18 cellular contexts compared by ENCODE assay signal in genomic region chr4:175066923-175067627, GRCh38.
DNase-seq lines count a peak whose midpoint lies in the region; FAIRE-seq and TF ChIP-seq lines count a peak whose summit lies in the region.
"Had no signal": no experiment of that assay in that cellular context is flagged by ENCODE, and none has a peak within 500 bp of the region (broad histone marks: within the 10 kb centered on the region; RNA-seq: fewer than 3 reads in every experiment).

No MANE protein-coding gene starts in this region.

- peaks cover 3% of the 10 kb centered on the region for H3K9me3 ChIP-seq in astrocyte (ENCODE audit: insufficient read depth, low read depth, low read length)
- no peaks in the 10 kb centered on the region for H3K9me3 ChIP-seq in uterus
- H3K9me3 ChIP-seq in BE2C = no peaks in the 10 kb centered on the region
- H3K9me3 ChIP-seq: psoas muscle had no signal

- no peak overlapping the region for H3K9ac ChIP-seq in astrocyte (ENCODE audit: low read length)

- H3K27me3 ChIP-seq in astrocyte (ENCODE audit: insufficient read depth, low read length) = no peaks in the 10 kb centered on the region
- no peaks in the 10 kb centered on the region for H3K27me3 ChIP-seq in uterus
- H3K27me3 ChIP-seq in BE2C = no peaks in the 10 kb centered on the region

- TF ChIP-seq CTCF in astrocyte (IDR thresholded peaks at IDR 0.05; ENCODE audit: insufficient read depth, low read depth, low read length) = no peak
- no peak for TF ChIP-seq CTCF in uterus (IDR thresholded peaks at IDR 0.05)
- no peak for TF ChIP-seq CTCF in BE2C (IDR thresholded peaks at IDR 0.05; ENCODE audit: low read depth, low read length)

- FAIRE-seq in astrocyte (lab: Jason Lieb, UNC) = no peak
- FAIRE-seq: TTC549 had no signal

- H4K20me1 ChIP-seq in astrocyte (ENCODE audit: insufficient read depth, low read length) = no peaks in the 10 kb centered on the region

- intact Hi-C loops in uterus (cut with DNase I; ENCODE audit: low total_unique reads) (no loop called here), posterior cingulate gyrus (cut with DNase I) (no loop called here)

- H3K9me3 Mint-ChIP-seq in astrocyte (ENCODE audit: unreplicated experiment) = no peaks in the 10 kb centered on the region
- H3K9me3 Mint-ChIP-seq: activated naive CD8-positive, alpha-beta T cell treated with anti-CD3 and anti-CD28 coated beads for 36 hours; nephron progenitor cell had no signal

- no peaks in the 10 kb centered on the region for H3K4me1 ChIP-seq in astrocyte (ENCODE audit: insufficient read depth, low read length)
- peaks cover 0 to 6% of the 10 kb centered on the region in 2 donors for H3K4me1 ChIP-seq in uterus
- H3K4me1 ChIP-seq in BE2C = no peaks in the 10 kb centered on the region
- H3K4me1 ChIP-seq: psoas muscle had no signal

- H3K4me1 Mint-ChIP-seq in astrocyte (ENCODE audit: low read depth, unreplicated experiment) = peaks cover 18% of the 10 kb centered on the region
- H3K4me1 Mint-ChIP-seq: activated naive CD8-positive, alpha-beta T cell treated with anti-CD3 and anti-CD28 coated beads for 36 hours; nephron progenitor cell; stimulated activated effector memory CD8-positive, alpha-beta T cell treated with anti-CD3 and anti-CD28 coated beads, Interleukin-12 subunit alpha, Interleukin-12 subunit beta, amount 100 ng/mL, for 72 hours had no signal

- no peak overlapping the region for H3K27ac ChIP-seq in astrocyte (ENCODE audit: low read depth, low read length)
- peak overlapping the region; percentile 66 to 74 for H3K27ac ChIP-seq in uterus
- H3K27ac ChIP-seq: psoas muscle had no signal

- peak overlapping the region; percentile 11 for H3K27ac Mint-ChIP-seq in astrocyte (ENCODE audit: unreplicated experiment)
- H3K27ac Mint-ChIP-seq: activated naive CD8-positive, alpha-beta T cell treated with anti-CD3 and anti-CD28 coated beads for 36 hours; nephron progenitor cell; stimulated activated effector memory CD8-positive, alpha-beta T cell treated with anti-CD3 and anti-CD28 coated beads, Interleukin-12 subunit alpha, Interleukin-12 subunit beta, amount 100 ng/mL, for 72 hours had no signal

- H3K4me3 ChIP-seq in astrocyte (ENCODE audit: insufficient read depth, low read depth, low read length) = no peak overlapping the region
- H3K4me3 ChIP-seq in uterus = no peak overlapping the region
- H3K4me3 ChIP-seq in BE2C (ENCODE audit: low read depth, low read length) = no peak overlapping the region
- H3K4me3 ChIP-seq: psoas muscle had no signal

- H2AFZ ChIP-seq in astrocyte (ENCODE audit: low read depth, low read length) = no peak overlapping the region

- H3K36me3 Mint-ChIP-seq in astrocyte (ENCODE audit: low read depth, unreplicated experiment) = no peaks in the 10 kb centered on the region
- H3K36me3 Mint-ChIP-seq: activated naive CD8-positive, alpha-beta T cell treated with anti-CD3 and anti-CD28 coated beads for 36 hours; stimulated activated effector memory CD8-positive, alpha-beta T cell treated with anti-CD3 and anti-CD28 coated beads, Interleukin-12 subunit alpha, Interleukin-12 subunit beta, amount 100 ng/mL, for 72 hours had no signal

- no peaks in the 10 kb centered on the region for H3K27me3 Mint-ChIP-seq in astrocyte (ENCODE audit: low read depth, unreplicated experiment)
- H3K27me3 Mint-ChIP-seq: activated naive CD8-positive, alpha-beta T cell treated with anti-CD3 and anti-CD28 coated beads for 36 hours had no signal

- H3K4me2 ChIP-seq in astrocyte (ENCODE audit: low read length) = no peak overlapping the region

- H3K79me2 ChIP-seq in astrocyte (ENCODE audit: insufficient read depth, low read length) = no peaks in the 10 kb centered on the region

- H3K36me3 ChIP-seq in astrocyte (ENCODE audit: insufficient read depth, low read length) (no peaks in the 10 kb centered on the region), uterus (no peaks in the 10 kb centered on the region), BE2C (no peaks in the 10 kb centered on the region)

- DNase-seq in NCI-H82 treated with DMSO at 0.1 percent for 48 hours (lab: John Stamatoyannopoulos, UW; ENCODE audit: unreplicated experiment) (peak; percentile 17), NCI-H82 (lab: John Stamatoyannopoulos, UW) (no peak), NCI-H1436 (lab: John Stamatoyannopoulos, UW) (peak; percentile 40), astrocyte (ENCODE audit: low read depth) (no peak), uterus (no peak), posterior cingulate gyrus (no peak), BE2C (no peak)
- DNase-seq in activated CD4-positive, alpha-beta T cell treated with anti-CD3 and anti-CD28 coated beads for 4 hours = no peak
- DNase-seq: activated naive CD8-positive, alpha-beta T cell treated with anti-CD3 and anti-CD28 coated beads for 36 hours; DMS 273 treated with DMSO at 0.1 percent for 48 hours; GDM1; left cardiac atrium; midbrain; nephron progenitor cell; NK-92 treated with Interleukin-12 subunit alpha and Interleukin-12 subunit beta, amount 100 ng/mL, for 24 hours; psoas muscle had no signal

- H3K4me3 Mint-ChIP-seq in astrocyte (ENCODE audit: unreplicated experiment) = no peak overlapping the region
- H3K4me3 Mint-ChIP-seq: activated naive CD8-positive, alpha-beta T cell treated with anti-CD3 and anti-CD28 coated beads for 36 hours; nephron progenitor cell; stimulated activated effector memory CD8-positive, alpha-beta T cell treated with anti-CD3 and anti-CD28 coated beads, Interleukin-12 subunit alpha, Interleukin-12 subunit beta, amount 100 ng/mL, for 72 hours had no signal

- no peak for TF ChIP-seq POLR2A in uterus (IDR thresholded peaks at IDR 0.05)

Comparison
In these comparisons a context has a peak if more than half of its experiments do, and no peak if none do; other contexts are left out.
1. DNase-seq: peak in NCI-H82 treated with DMSO at 0.1 percent for 48 hours (single experiment) and NCI-H1436 (single experiment); none in NCI-H82 (single experiment), astrocyte (single experiment), uterus (0 of 2), posterior cingulate gyrus (0 of 10), BE2C (single experiment) and activated CD4-positive, alpha-beta T cell treated with anti-CD3 and anti-CD28 coated beads for 4 hours (0 of 2).